In genomic region chr9:12648921-12649320, GRCh38 we compare ENCODE assay signal across 20 cellular contexts. TPM values are rescaled to one million over a fixed set of nuclear protein-coding genes. Genes with fewer than 3 reads are reported as not detected.
"Had no signal": no experiment of that assay in that cellular context is flagged by ENCODE, and none has a peak within 500 bp of the region (broad histone marks: within the 10 kb centered on the region; RNA-seq: fewer than 3 reads in every experiment).

No MANE protein-coding gene starts in this region.

- H3K27me3 Mint-ChIP-seq: naive thymus-derived CD8-positive, alpha-beta T cell; stimulated activated naive CD8-positive, alpha-beta T cell treated with anti-CD3 and anti-CD28 coated beads, Interleukin-15, amount 100 ng/mL, for 72 hours had no signal

- H3K36me3 ChIP-seq: lower lobe of right lung, prostate gland, sigmoid colon, spleen, suprapubic skin, transverse colon, upper lobe of right lung, uterus had no signal

- H3K4me3 Mint-ChIP-seq: naive thymus-derived CD8-positive, alpha-beta T cell; nephron progenitor cell; stimulated activated naive CD8-positive, alpha-beta T cell treated with anti-CD3 and anti-CD28 coated beads, Interleukin-15, amount 100 ng/mL, for 72 hours had no signal

- H3K9me3 Mint-ChIP-seq: nephron progenitor cell had no signal

- H3K9me3 ChIP-seq: lower lobe of right lung, prostate gland, sigmoid colon, spleen, suprapubic skin, transverse colon, upper lobe of right lung, uterus had no signal

- H3K4me1 ChIP-seq: lower lobe of right lung, prostate gland, sigmoid colon, spleen, suprapubic skin, transverse colon, upper lobe of right lung, uterus had no signal

- H3K27me3 ChIP-seq: dorsolateral prefrontal cortex, sigmoid colon, spleen, suprapubic skin, transverse colon, upper lobe of right lung, uterus had no signal

- ATAC-seq: left ventricle myocardium superior; lower lobe of right lung; naive thymus-derived CD8-positive, alpha-beta T cell; right cardiac atrium; stimulated activated naive CD8-positive, alpha-beta T cell treated with anti-CD3 and anti-CD28 coated beads, Interleukin-15, amount 100 ng/mL, for 72 hours; upper lobe of right lung had no signal

- FAIRE-seq: colon, frontal cortex, keratinocyte had no signal

- H3K27ac ChIP-seq: dorsolateral prefrontal cortex, lower lobe of right lung, prostate gland, sigmoid colon, spleen, suprapubic skin, transverse colon, upper lobe of right lung, uterus had no signal

- H3K4me1 Mint-ChIP-seq: naive thymus-derived CD8-positive, alpha-beta T cell; nephron progenitor cell; stimulated activated naive CD8-positive, alpha-beta T cell treated with anti-CD3 and anti-CD28 coated beads, Interleukin-15, amount 100 ng/mL, for 72 hours had no signal

- DNase-seq: dorsolateral prefrontal cortex; effector CD4-positive, alpha-beta T cell; left ventricle myocardium superior; lower lobe of right lung; naive thymus-derived CD8-positive, alpha-beta T cell; nephron progenitor cell; nucleus accumbens; right cardiac atrium; sigmoid colon; spleen; stimulated activated naive CD4-positive, alpha-beta T cell; stimulated activated naive CD8-positive, alpha-beta T cell treated with anti-CD3 and anti-CD28 coated beads, Interleukin-15, amount 100 ng/mL, for 72 hours; transverse colon; upper lobe of right lung; uterus had no signal

- H3K36me3 Mint-ChIP-seq: naive thymus-derived CD8-positive, alpha-beta T cell had no signal

- H3K27ac Mint-ChIP-seq: naive thymus-derived CD8-positive, alpha-beta T cell; nephron progenitor cell; stimulated activated naive CD8-positive, alpha-beta T cell treated with anti-CD3 and anti-CD28 coated beads, Interleukin-15, amount 100 ng/mL, for 72 hours had no signal

- H3K4me3 ChIP-seq: dorsolateral prefrontal cortex, lower lobe of right lung, prostate gland, sigmoid colon, spleen, suprapubic skin, transverse colon, upper lobe of right lung, uterus had no signal

RNA-seq across cellular contexts. Expression of gene TYRP1, which starts 44.3 kb away (rescaled TPM):
- polyA plus RNA-seq: naive thymus-derived CD8-positive, alpha-beta T cell; spleen had no signal
